ENCODE assay signal across 9 cellular contexts in the genomic region with DNA sequence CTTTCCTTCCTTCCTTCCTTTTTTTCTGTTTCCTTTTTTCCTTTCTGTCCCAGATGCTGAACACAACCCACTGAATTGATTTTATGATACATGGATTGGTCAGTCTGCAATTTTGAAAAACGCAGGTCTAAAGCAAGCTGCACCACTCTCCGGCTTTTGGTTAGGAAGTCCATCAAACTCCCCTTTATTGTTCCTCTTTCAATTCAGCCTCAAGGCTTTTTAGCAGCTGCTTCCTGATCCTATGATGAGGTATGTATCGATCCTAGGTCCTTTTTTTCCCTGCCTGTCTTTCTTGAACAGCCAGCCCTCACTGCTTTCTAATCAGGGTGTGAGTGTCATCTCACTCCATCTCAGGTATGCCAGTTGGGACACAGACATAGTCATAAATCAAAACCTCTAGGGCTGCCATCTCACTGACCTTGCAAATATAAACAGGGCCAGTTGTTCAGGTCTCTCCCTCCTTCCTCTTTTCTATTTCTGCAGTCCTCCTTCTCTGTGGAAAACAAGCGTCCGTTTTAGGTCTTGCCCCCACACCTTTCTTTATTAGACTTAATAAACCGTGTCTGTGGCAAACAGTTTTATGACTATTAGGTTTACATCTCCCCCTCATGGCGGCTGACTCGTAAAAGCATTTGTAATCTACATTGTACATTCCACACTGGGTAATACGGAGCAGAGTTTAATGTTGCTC. TPM values are rescaled to one million over a fixed set of nuclear protein-coding genes. Genes with fewer than 3 reads are reported as not detected.
DNase-seq lines count a peak whose midpoint lies in the region; ATAC-seq and TF ChIP-seq lines count a peak whose summit lies in the region.
"Had no signal": no experiment of that assay in that cellular context is flagged by ENCODE, and none has a peak within 500 bp of the region (broad histone marks: within the 10 kb centered on the region; RNA-seq: fewer than 3 reads in every experiment).

No MANE protein-coding gene starts in this region.

- H3K36me3 ChIP-seq in DND-41 (ENCODE audit: insufficient read depth, low read length): no peaks in the 10 kb centered on the region
- H3K36me3 ChIP-seq in GM23338 (ENCODE audit: insufficient read depth): 0 out of 2 replicates have a peak, but pooled peaks cover 2% of the 10 kb centered on the region

- H3K27me3 ChIP-seq in DND-41 (ENCODE audit: insufficient read depth, low read length, poor library complexity) (no peaks in the 10 kb centered on the region), GM23338 (ENCODE audit: insufficient read depth) (no peaks in the 10 kb centered on the region)

- H3K27ac Mint-ChIP-seq in GM23338: no peak overlapping the region

- no peaks in the 10 kb centered on the region; the same call in 2 of the 3 replicates for H3K9me3 Mint-ChIP-seq in GM23338

- H3K4me3 ChIP-seq in DND-41 (ENCODE audit: low read depth in 1 of 2, low read length in 2 of 2): no peak overlapping the region
- H3K4me3 ChIP-seq in GM23338: no peak overlapping the region

- ATAC-seq in DND-41 (ENCODE audit: insufficient read depth, low read depth) (no peak), GM23338 (no peak), HG03565 (IDR thresholded peaks at IDR 0.05; ENCODE audit: unreplicated experiment) (no peak), GM21360 (IDR thresholded peaks at IDR 0.05; ENCODE audit: unreplicated experiment) (no peak)

- H3K9me3 ChIP-seq in DND-41 (ENCODE audit: insufficient read depth, low read length, severe bottlenecking): no peaks in the 10 kb centered on the region

- no peaks in the 10 kb centered on the region for H3K79me2 ChIP-seq in DND-41 (ENCODE audit: insufficient read depth, low read length)
- H3K79me2 ChIP-seq in GM23338 (replicated peaks; ENCODE audit: insufficient read depth): no peaks in the 10 kb centered on the region

- no peak for DNase-seq in DND-41
- DNase-seq in GM23338 (ENCODE audit: low spot score): no peak
- peak; percentile 11 for DNase-seq in OCI-M1 (lab: John Stamatoyannopoulos, UW)
- peak; percentile 18 for DNase-seq in kidney tubule cell (ENCODE audit: low spot score)
- DNase-seq in retina: no peak
- DNase-seq in COR-L47 (lab: John Stamatoyannopoulos, UW): no peak
- DNase-seq: foreskin fibroblast had no signal

- H3K4me1 Mint-ChIP-seq in GM23338: peaks cover 41% of the 10 kb centered on the region

- H3K4me3 Mint-ChIP-seq in GM23338: no peak overlapping the region

- H3K4me2 ChIP-seq in DND-41 (ENCODE audit: insufficient read depth, low read length) (no peak overlapping the region; the same call in 1 of the 2 replicates), GM23338 (peak overlapping the region; percentile 58; the same call in 1 of the 2 replicates)

- no peaks in the 10 kb centered on the region for H3F3A ChIP-seq in GM23338 (replicated peaks; ENCODE audit: low read depth)

- H3K4me1 ChIP-seq in DND-41 (ENCODE audit: insufficient read depth, low read length): peaks cover 52% of the 10 kb centered on the region
- peaks cover 28% of the 10 kb centered on the region for H3K4me1 ChIP-seq in GM23338 (ENCODE audit: insufficient read depth)

- no peaks in the 10 kb centered on the region for H4K20me1 ChIP-seq in DND-41 (ENCODE audit: insufficient read depth, low read length)
- no peaks in the 10 kb centered on the region for H4K20me1 ChIP-seq in GM23338 (replicated peaks; ENCODE audit: insufficient read depth)

- H3K9me2 ChIP-seq in GM23338 (ENCODE audit: insufficient read depth): peaks cover 6% of the 10 kb centered on the region; the same call in 1 of the 2 replicates

- TF ChIP-seq CTCF in DND-41 (IDR thresholded peaks at IDR 0.05; ENCODE audit: borderline replicate concordance, extremely low read depth, low read length, poor library complexity, severe bottlenecking): no peak
- TF ChIP-seq CTCF in GM23338 (conservative IDR thresholded peaks at IDR 0.05; ENCODE audit: low read depth in 2 of 2): no peak

- H3K27me3 Mint-ChIP-seq in GM23338 (ENCODE audit: insufficient read depth, low read depth, poor library complexity): peaks cover 4% of the 10 kb centered on the region

- no peak overlapping the region for H2AFZ ChIP-seq in DND-41 (ENCODE audit: low read depth, low read length)
- peak overlapping the region; percentile 70 for H2AFZ ChIP-seq in GM23338

- no peak overlapping the region; the same call in 1 of the 2 replicates for H3K9ac ChIP-seq in DND-41 (ENCODE audit: low read depth, low read length)

- no peaks in the 10 kb centered on the region for H3K36me3 Mint-ChIP-seq in GM23338 (ENCODE audit: low read depth)

- H3K27ac ChIP-seq in DND-41 (ENCODE audit: low read length) (peak overlapping the region; percentile 83), GM23338 (ENCODE audit: low read depth) (no peak overlapping the region; the same call in 1 of the 2 replicates)

TF ChIP-seq in GM23338, 12 proteins besides CTCF, POLR2A, EP300 and RAD21:
- TF ChIP-seq JUNB (IDR thresholded peaks at IDR 0.05; ENCODE audit: unreplicated experiment) (no peak), ZNF331 (CRISPR knock-in tag; IDR thresholded peaks at IDR 0.05; ENCODE audit: low read depth) (no peak), STAT1 (IDR thresholded peaks at IDR 0.05; ENCODE audit: unreplicated experiment) (no peak), EZH2 (IDR thresholded peaks at IDR 0.05; ENCODE audit: low read depth, unreplicated experiment) (no peak), POLR2AphosphoS5 (IDR thresholded peaks at IDR 0.05; ENCODE audit: low read depth) (no peak)
- TF ChIP-seq, protein P1, sequence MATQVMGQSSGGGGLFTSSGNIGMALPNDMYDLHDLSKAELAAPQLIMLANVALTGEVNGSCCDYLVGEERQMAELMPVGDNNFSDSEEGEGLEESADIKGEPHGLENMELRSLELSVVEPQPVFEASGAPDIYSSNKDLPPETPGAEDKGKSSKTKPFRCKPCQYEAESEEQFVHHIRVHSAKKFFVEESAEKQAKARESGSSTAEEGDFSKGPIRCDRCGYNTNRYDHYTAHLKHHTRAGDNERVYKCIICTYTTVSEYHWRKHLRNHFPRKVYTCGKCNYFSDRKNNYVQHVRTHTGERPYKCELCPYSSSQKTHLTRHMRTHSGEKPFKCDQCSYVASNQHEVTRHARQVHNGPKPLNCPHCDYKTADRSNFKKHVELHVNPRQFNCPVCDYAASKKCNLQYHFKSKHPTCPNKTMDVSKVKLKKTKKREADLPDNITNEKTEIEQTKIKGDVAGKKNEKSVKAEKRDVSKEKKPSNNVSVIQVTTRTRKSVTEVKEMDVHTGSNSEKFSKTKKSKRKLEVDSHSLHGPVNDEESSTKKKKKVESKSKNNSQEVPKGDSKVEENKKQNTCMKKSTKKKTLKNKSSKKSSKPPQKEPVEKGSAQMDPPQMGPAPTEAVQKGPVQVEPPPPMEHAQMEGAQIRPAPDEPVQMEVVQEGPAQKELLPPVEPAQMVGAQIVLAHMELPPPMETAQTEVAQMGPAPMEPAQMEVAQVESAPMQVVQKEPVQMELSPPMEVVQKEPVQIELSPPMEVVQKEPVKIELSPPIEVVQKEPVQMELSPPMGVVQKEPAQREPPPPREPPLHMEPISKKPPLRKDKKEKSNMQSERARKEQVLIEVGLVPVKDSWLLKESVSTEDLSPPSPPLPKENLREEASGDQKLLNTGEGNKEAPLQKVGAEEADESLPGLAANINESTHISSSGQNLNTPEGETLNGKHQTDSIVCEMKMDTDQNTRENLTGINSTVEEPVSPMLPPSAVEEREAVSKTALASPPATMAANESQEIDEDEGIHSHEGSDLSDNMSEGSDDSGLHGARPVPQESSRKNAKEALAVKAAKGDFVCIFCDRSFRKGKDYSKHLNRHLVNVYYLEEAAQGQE (IDR thresholded peaks at IDR 0.05; ENCODE audit: unreplicated experiment): no peak

RNA-seq across cellular contexts. Expression of gene STYXL2, which starts 11.4 kb away (rescaled TPM):
- 0.08 and 0.17 TPM in 2 replicates for total RNA-seq in GM23338 (2014; rRNA removed; shearing (Covaris generic))
- polyA plus RNA-seq in GM23338 (2016; fragmentation: Nextera tagmentation; extraction: Ambion mirVana): 0.23 and 0.40 TPM in 2 replicates

RNA-seq across cellular contexts. Expression of gene GPA33, which starts 15.1 kb away (rescaled TPM):
- total RNA-seq in GM23338 (2014; rRNA removed; shearing (Covaris generic)): 0.28 TPM in 1 of 2 replicates, not detected in the other
- polyA plus RNA-seq in GM23338 (2016; fragmentation: Nextera tagmentation; extraction: Ambion mirVana): 0.09 and 0.10 TPM in 2 replicates

Comparison
In these comparisons a context has a peak if more than half of its experiments do, and no peak if none do; other contexts are left out.
1. DNase-seq: peak in OCI-M1 (single experiment) and kidney tubule cell (single experiment); none in DND-41 (single experiment), GM23338 (single experiment), retina (single experiment) and COR-L47 (single experiment).